13 cellular contexts compared by ENCODE assay signal in genomic region chr2:175164235-175164634, GRCh38. TPM values are rescaled to one million over a fixed set of nuclear protein-coding genes. Genes with fewer than 3 reads are reported as not detected.
DNase-seq lines count a peak whose midpoint lies in the region; ATAC-seq and TF ChIP-seq lines count a peak whose summit lies in the region.
"Had no signal": no experiment of that assay in that cellular context is flagged by ENCODE, and none has a peak within 500 bp of the region (broad histone marks: within the 10 kb centered on the region; RNA-seq: fewer than 3 reads in every experiment).

No MANE protein-coding gene starts in this region.

- intact Hi-C loops in activated CD4-positive, alpha-beta T cell treated with anti-CD3 and anti-CD28 coated beads, Interleukin-2, amount 10 ng/mL, durations not matched to agents 24 days and 14 days (cut with micrococcal nuclease): loop anchor here (10.0 kb wide), 1 partner anchor 569 kb away; the partner anchor contains the start of gene WIPF1
- intact Hi-C loops in natural killer cell (cut with micrococcal nuclease): no loop called here

- ATAC-seq in natural killer cell: no peak
- no peak for ATAC-seq in natural killer cell treated with Interleukin-12 subunit alpha and Interleukin-12 subunit beta and Interleukin-15 and Interleukin-18, amount 100 ng/mL, for 72 hours
- ATAC-seq: A549 had no signal

- peaks cover 35% of the 10 kb centered on the region for H3K4me1 Mint-ChIP-seq in activated CD4-positive, alpha-beta T cell treated with anti-CD3 and anti-CD28 coated beads, Interleukin-2, amount 10 ng/mL, durations not matched to agents 7 days and 5 days
- peaks cover 25% of the 10 kb centered on the region for H3K4me1 Mint-ChIP-seq in activated CD4-positive, alpha-beta T cell treated with anti-CD3 and anti-CD28 coated beads, Interleukin-2, amount 10 ng/mL, durations not matched to agents 24 days and 14 days
- H3K4me1 Mint-ChIP-seq in natural killer cell (peaks cover 27 to 36% of the 10 kb centered on the region in 2 donors), neural crest cell (peaks cover 33% of the 10 kb centered on the region)
- H3K4me1 Mint-ChIP-seq in natural killer cell treated with Interleukin-12 subunit alpha and Interleukin-12 subunit beta and Interleukin-15 and Interleukin-18, amount 100 ng/mL, for 72 hours (ENCODE audit: low read depth in 2 of 2): peaks cover 14 to 19% of the 10 kb centered on the region in 2 donors

- no peak for DNase-seq in activated CD4-positive, alpha-beta T cell treated with anti-CD3 and anti-CD28 coated beads, Interleukin-2, amount 10 ng/mL, durations not matched to agents 7 days and 5 days
- no peak for DNase-seq in activated CD4-positive, alpha-beta T cell treated with anti-CD3 and anti-CD28 coated beads, Interleukin-2, amount 10 ng/mL, durations not matched to agents 24 days and 14 days
- no peak for DNase-seq in natural killer cell
- DNase-seq in natural killer cell treated with Interleukin-12 subunit alpha and Interleukin-12 subunit beta and Interleukin-15 and Interleukin-18, amount 100 ng/mL, for 72 hours (ENCODE audit: low spot score): no peak
- no peak for DNase-seq in neural crest cell (ENCODE audit: low read depth, low spot score)
- no peak for DNase-seq in NCI-H510A (lab: John Stamatoyannopoulos, UW)
- no peak for DNase-seq in retina
- DNase-seq: AML-193; Caco-2; CD4-positive, alpha-beta T cell; GDM1; GM23248 had no signal

- H3K36me3 Mint-ChIP-seq in activated CD4-positive, alpha-beta T cell treated with anti-CD3 and anti-CD28 coated beads, Interleukin-2, amount 10 ng/mL, durations not matched to agents 7 days and 5 days (ENCODE audit: low read depth): peaks cover 13% of the 10 kb centered on the region
- H3K36me3 Mint-ChIP-seq in activated CD4-positive, alpha-beta T cell treated with anti-CD3 and anti-CD28 coated beads, Interleukin-2, amount 10 ng/mL, durations not matched to agents 24 days and 14 days (ENCODE audit: low read depth): peaks cover 10% of the 10 kb centered on the region
- no peaks in the 10 kb centered on the region for H3K36me3 Mint-ChIP-seq in natural killer cell
- no peaks in the 10 kb centered on the region for H3K36me3 Mint-ChIP-seq in natural killer cell treated with Interleukin-12 subunit alpha and Interleukin-12 subunit beta and Interleukin-15 and Interleukin-18, amount 100 ng/mL, for 72 hours
- H3K36me3 Mint-ChIP-seq in neural crest cell (ENCODE audit: low read depth): peaks cover 2% of the 10 kb centered on the region

- H3K27me3 Mint-ChIP-seq in activated CD4-positive, alpha-beta T cell treated with anti-CD3 and anti-CD28 coated beads, Interleukin-2, amount 10 ng/mL, durations not matched to agents 7 days and 5 days: no peaks in the 10 kb centered on the region
- H3K27me3 Mint-ChIP-seq in activated CD4-positive, alpha-beta T cell treated with anti-CD3 and anti-CD28 coated beads, Interleukin-2, amount 10 ng/mL, durations not matched to agents 24 days and 14 days: no peaks in the 10 kb centered on the region
- H3K27me3 Mint-ChIP-seq in natural killer cell (ENCODE audit: low read depth in 2 of 2) (no peaks in the 10 kb centered on the region), neural crest cell (ENCODE audit: low read depth) (peaks cover 3% of the 10 kb centered on the region)
- no peaks in the 10 kb centered on the region for H3K27me3 Mint-ChIP-seq in natural killer cell treated with Interleukin-12 subunit alpha and Interleukin-12 subunit beta and Interleukin-15 and Interleukin-18, amount 100 ng/mL, for 72 hours
- H3K27me3 Mint-ChIP-seq: CD4-positive, alpha-beta T cell had no signal

- POLR2A ChIA-PET in activated CD4-positive, alpha-beta T cell treated with anti-CD3 and anti-CD28 coated beads, Interleukin-2, amount 10 ng/mL, durations not matched to agents 7 days and 5 days (lab: Charles Lee): no interaction called here

- peak overlapping the region; percentile 64 for H3K27ac Mint-ChIP-seq in activated CD4-positive, alpha-beta T cell treated with anti-CD3 and anti-CD28 coated beads, Interleukin-2, amount 10 ng/mL, durations not matched to agents 7 days and 5 days
- no peak overlapping the region for H3K27ac Mint-ChIP-seq in activated CD4-positive, alpha-beta T cell treated with anti-CD3 and anti-CD28 coated beads, Interleukin-2, amount 10 ng/mL, durations not matched to agents 24 days and 14 days
- H3K27ac Mint-ChIP-seq in natural killer cell (peak overlapping the region; percentile 18 to 35), neural crest cell (ENCODE audit: unreplicated experiment) (no peak overlapping the region)
- H3K27ac Mint-ChIP-seq in natural killer cell treated with Interleukin-12 subunit alpha and Interleukin-12 subunit beta and Interleukin-15 and Interleukin-18, amount 100 ng/mL, for 72 hours: no peak overlapping the region
- H3K27ac Mint-ChIP-seq: CD4-positive, alpha-beta T cell had no signal

- TF ChIP-seq CTCF in natural killer cell (IDR thresholded peaks at IDR 0.05): no peak
- TF ChIP-seq CTCF in neural crest cell (conservative IDR thresholded peaks at IDR 0.05): no peak

- no peaks in the 10 kb centered on the region for H3K9me3 Mint-ChIP-seq in activated CD4-positive, alpha-beta T cell treated with anti-CD3 and anti-CD28 coated beads, Interleukin-2, amount 10 ng/mL, durations not matched to agents 7 days and 5 days
- H3K9me3 Mint-ChIP-seq in activated CD4-positive, alpha-beta T cell treated with anti-CD3 and anti-CD28 coated beads, Interleukin-2, amount 10 ng/mL, durations not matched to agents 24 days and 14 days: no peaks in the 10 kb centered on the region
- H3K9me3 Mint-ChIP-seq in natural killer cell (no peaks in the 10 kb centered on the region), neural crest cell (no peaks in the 10 kb centered on the region)
- H3K9me3 Mint-ChIP-seq in natural killer cell treated with Interleukin-12 subunit alpha and Interleukin-12 subunit beta and Interleukin-15 and Interleukin-18, amount 100 ng/mL, for 72 hours: no peaks in the 10 kb centered on the region
- H3K9me3 Mint-ChIP-seq: CD4-positive, alpha-beta T cell had no signal

- no peak overlapping the region for H3K4me3 Mint-ChIP-seq in activated CD4-positive, alpha-beta T cell treated with anti-CD3 and anti-CD28 coated beads, Interleukin-2, amount 10 ng/mL, durations not matched to agents 7 days and 5 days
- H3K4me3 Mint-ChIP-seq in activated CD4-positive, alpha-beta T cell treated with anti-CD3 and anti-CD28 coated beads, Interleukin-2, amount 10 ng/mL, durations not matched to agents 24 days and 14 days: no peak overlapping the region
- no peak overlapping the region for H3K4me3 Mint-ChIP-seq in natural killer cell
- H3K4me3 Mint-ChIP-seq in natural killer cell treated with Interleukin-12 subunit alpha and Interleukin-12 subunit beta and Interleukin-15 and Interleukin-18, amount 100 ng/mL, for 72 hours: no peak overlapping the region
- peak overlapping the region; percentile 31 for H3K4me3 Mint-ChIP-seq in neural crest cell
- H3K4me3 Mint-ChIP-seq: CD4-positive, alpha-beta T cell had no signal

- CTCF ChIA-PET in activated CD4-positive, alpha-beta T cell treated with anti-CD3 and anti-CD28 coated beads, Interleukin-2, amount 10 ng/mL, durations not matched to agents 7 days and 5 days (lab: Charles Lee): no interaction called here

RNA-seq across cellular contexts. Expression of gene ATF2, which starts 3.8 kb away (rescaled TPM):
- 10 to 100 TPM; 57.9 to 62.1 TPM for total RNA-seq in activated CD4-positive, alpha-beta T cell treated with anti-CD3 and anti-CD28 coated beads, Interleukin-2, amount 10 ng/mL, durations not matched to agents 7 days and 5 days
- total RNA-seq in activated CD4-positive, alpha-beta T cell treated with anti-CD3 and anti-CD28 coated beads, Interleukin-2, amount 10 ng/mL, durations not matched to agents 24 days and 14 days: 58.8 and 60.2 TPM in 2 replicates
- total RNA-seq in natural killer cell (10 to 100 TPM; 66.7 to 76.5 (median 74.4) TPM), neural crest cell (77.8 and 78.8 TPM in 2 replicates)
- total RNA-seq in natural killer cell treated with Interleukin-12 subunit alpha and Interleukin-12 subunit beta and Interleukin-15 and Interleukin-18, amount 100 ng/mL, for 72 hours: 10 to 100 TPM; 62.8 to 74.3 TPM

RNA-seq across cellular contexts. Expression of gene ATP5MC3, which starts 17.3 kb away (rescaled TPM):
- 100 to 1,000 TPM; 191 to 213 TPM for total RNA-seq in activated CD4-positive, alpha-beta T cell treated with anti-CD3 and anti-CD28 coated beads, Interleukin-2, amount 10 ng/mL, durations not matched to agents 7 days and 5 days
- 405 and 414 TPM in 2 replicates for total RNA-seq in activated CD4-positive, alpha-beta T cell treated with anti-CD3 and anti-CD28 coated beads, Interleukin-2, amount 10 ng/mL, durations not matched to agents 24 days and 14 days
- total RNA-seq in natural killer cell (10 to 100 TPM; 67.1 to 82.2 (median 81.0) TPM), neural crest cell (268 and 281 TPM in 2 replicates)
- 100 to 1,000 TPM; 226 to 254 TPM for total RNA-seq in natural killer cell treated with Interleukin-12 subunit alpha and Interleukin-12 subunit beta and Interleukin-15 and Interleukin-18, amount 100 ng/mL, for 72 hours

Comparison
In these comparisons a context has a peak if more than half of its experiments do, and no peak if none do; other contexts are left out.
1. H3K27ac Mint-ChIP-seq: peak in activated CD4-positive, alpha-beta T cell treated with anti-CD3 and anti-CD28 coated beads, Interleukin-2, amount 10 ng/mL, durations not matched to agents 7 days and 5 days (single experiment) and natural killer cell (2 of 2); none in activated CD4-positive, alpha-beta T cell treated with anti-CD3 and anti-CD28 coated beads, Interleukin-2, amount 10 ng/mL, durations not matched to agents 24 days and 14 days (single experiment), natural killer cell treated with Interleukin-12 subunit alpha and Interleukin-12 subunit beta and Interleukin-15 and Interleukin-18, amount 100 ng/mL, for 72 hours (0 of 2) and neural crest cell (single experiment).